Comparison of ENCODE assay signal across 14 cellular contexts in the genomic region with DNA sequence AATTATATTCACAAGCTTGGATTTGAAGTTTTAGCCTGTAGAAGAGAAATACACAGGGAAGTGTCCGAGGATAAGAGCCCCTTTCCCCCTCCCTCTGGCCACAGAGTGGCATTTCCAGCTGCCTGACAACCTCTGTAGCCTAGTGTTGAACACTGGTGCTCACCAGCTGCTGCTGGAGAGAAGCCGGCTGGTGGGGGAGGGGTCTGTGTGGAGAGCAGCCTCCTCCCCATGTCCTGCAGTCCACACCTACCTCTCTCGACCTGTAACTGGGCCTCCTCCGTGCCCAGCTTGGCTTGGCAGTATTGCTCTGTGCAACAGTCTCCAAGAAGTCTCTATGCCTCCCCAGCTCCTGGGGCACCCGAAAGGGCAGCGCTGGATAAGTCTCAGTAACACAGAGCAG.
"Had no signal": no experiment of that assay in that cellular context is flagged by ENCODE, and none has a peak within 500 bp of the region (broad histone marks: within the 10 kb centered on the region; RNA-seq: fewer than 3 reads in every experiment).

No MANE protein-coding gene starts in this region.

- DNase-seq: activated CD4-positive, alpha-beta T cell treated with anti-CD3 and anti-CD28 coated beads, Interleukin-2, amount 50 U/mL, for 48 hours; activated effector memory CD4-positive, alpha-beta T cell treated with anti-CD3 and anti-CD28 coated beads, Interleukin-2, amount 50 U/mL, for 16 hours; activated T-cell treated with anti-CD3 and anti-CD28 coated beads, Interleukin-2, amount 50 U/mL, for 4 hours; amniotic stem cell; erythroblast; left ventricle myocardium inferior; stimulated activated CD4-positive, alpha-beta T cell treated with anti-CD3 and anti-CD28 coated beads, Interleukin-4, amount 100 ng/mL, for 4 hours; T-helper 2 cell; tibial artery had no signal

- H3K4me3 Mint-ChIP-seq: activated T-cell treated with anti-CD3 and anti-CD28 coated beads, Interleukin-2, amount 50 U/mL, for 4 hours; brain; central memory CD8-positive, alpha-beta T cell; dendritic cell treated with granulocyte-macrophage colony-stimulating factor and Interleukin-4, amounts not matched to agents 40 ng/mL and 50 ng/mL, for 4 days; memory B cell had no signal

- H3K27me3 Mint-ChIP-seq: central memory CD8-positive, alpha-beta T cell; dendritic cell treated with granulocyte-macrophage colony-stimulating factor and Interleukin-4, amounts not matched to agents 40 ng/mL and 50 ng/mL, for 4 days had no signal

- H3K4me1 Mint-ChIP-seq: brain; central memory CD8-positive, alpha-beta T cell; memory B cell had no signal

- H3K36me3 Mint-ChIP-seq: activated naive CD4-positive, alpha-beta T cell treated with anti-CD3 and anti-CD28 coated beads, Interleukin-2, amount 50 U/mL, for 72 hours; brain; memory B cell had no signal

- H3K9me3 Mint-ChIP-seq: activated T-cell treated with anti-CD3 and anti-CD28 coated beads, Interleukin-2, amount 50 U/mL, for 4 hours; brain; dendritic cell treated with granulocyte-macrophage colony-stimulating factor and Interleukin-4, amounts not matched to agents 40 ng/mL and 50 ng/mL, for 4 days had no signal

- H3K27ac Mint-ChIP-seq: activated naive CD4-positive, alpha-beta T cell treated with anti-CD3 and anti-CD28 coated beads, Interleukin-2, amount 50 U/mL, for 72 hours; brain; dendritic cell treated with granulocyte-macrophage colony-stimulating factor and Interleukin-4, amounts not matched to agents 40 ng/mL and 50 ng/mL, for 4 days; memory B cell had no signal
